In the genomic region with DNA sequence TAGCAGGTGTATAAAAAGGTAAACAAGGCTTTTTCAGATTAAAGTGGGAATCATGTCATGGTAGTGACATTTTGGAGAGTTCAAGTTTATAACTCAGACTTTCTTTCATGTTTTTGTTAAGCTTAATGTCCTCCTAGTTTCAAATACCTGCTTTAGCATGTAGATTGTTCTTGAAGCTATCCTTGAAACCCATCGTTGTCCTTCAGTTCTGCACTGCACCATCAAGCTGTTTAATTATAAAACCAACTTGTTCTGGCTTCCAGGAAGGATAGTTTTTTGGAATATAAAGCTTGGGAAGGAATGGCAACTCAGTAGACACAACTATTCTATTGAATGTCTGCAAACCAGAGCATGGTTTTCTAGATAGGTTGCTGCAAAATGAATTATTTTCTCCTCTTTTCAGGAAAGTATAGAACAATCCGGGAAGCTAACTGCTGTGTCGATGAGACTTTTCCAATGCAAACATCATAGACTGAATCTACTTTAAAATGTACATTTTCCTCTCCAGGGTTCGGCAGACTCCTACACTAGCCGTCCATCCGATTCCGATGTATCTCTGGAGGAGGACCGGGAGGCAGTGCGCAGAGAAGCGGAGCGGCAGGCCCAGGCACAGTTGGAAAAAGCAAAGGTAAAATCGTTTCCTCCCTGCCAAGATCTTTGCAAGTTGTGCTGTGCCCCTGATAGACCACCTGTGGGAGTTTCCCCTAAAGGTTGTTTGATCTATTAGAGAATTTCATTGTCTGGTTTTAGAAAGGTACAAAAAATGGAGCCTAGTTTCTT, we compare ENCODE assay signal across 17 cellular contexts.
DNase-seq lines count a peak whose midpoint lies in the region; ATAC-seq, FAIRE-seq and TF ChIP-seq lines count a peak whose summit lies in the region.
"Had no signal": no experiment of that assay in that cellular context is flagged by ENCODE, and none has a peak within 500 bp of the region (broad histone marks: within the 10 kb centered on the region; RNA-seq: fewer than 3 reads in every experiment).

No MANE protein-coding gene starts in this region.

- H3K27me3 ChIP-seq in left ventricle myocardium inferior (ENCODE audit: low read depth) (no peaks in the 10 kb centered on the region), transverse colon (no peaks in the 10 kb centered on the region)
- H3K27me3 ChIP-seq: cardiac muscle cell had no signal

- H3K4me1 ChIP-seq in left ventricle myocardium inferior (peaks cover 66% of the 10 kb centered on the region), kidney (ENCODE audit: control insufficient read depth in 1 of 2, insufficient read depth in 1 of 2, low read depth in 1 of 2, low read length in 2 of 2) (no peaks in the 10 kb centered on the region), transverse colon (peaks cover 0 to 9% (median 0%) of the 10 kb centered on the region in 4 donors)

- 58 to 59% methylated on average over 9 to 12 of the region's 12 CpGs for WGBS in transverse colon (ENCODE audit: low coverage in 1 of 2), 2 donors

- TF ChIP-seq CTCF in left ventricle myocardium inferior (IDR thresholded peaks at IDR 0.05; ENCODE audit: borderline replicate concordance) (no peak), kidney (IDR thresholded peaks at IDR 0.05; ENCODE audit: borderline replicate concordance, extremely low read depth, insufficient read depth) (no peak), transverse colon (IDR thresholded peaks at IDR 0.05) (no peak)

- no peak for FAIRE-seq in kidney (lab: Jason Lieb, UNC)

- H3K4me3 ChIP-seq in left ventricle myocardium inferior (no peak overlapping the region), kidney (ENCODE audit: low read length in 2 of 2) (peak overlapping the region; percentile 18 to 50), transverse colon (peak overlapping the region in 3 of 4 donors; percentile 37 to 62 (median 44))

- no peak overlapping the region for H3K9ac ChIP-seq in kidney (ENCODE audit: low read length in 2 of 2)

- H3K9me3 ChIP-seq in left ventricle myocardium inferior (replicated peaks) (no peaks in the 10 kb centered on the region), kidney (ENCODE audit: control insufficient read depth in 1 of 2, low read length in 2 of 2) (no peaks in the 10 kb centered on the region), transverse colon (no peaks in the 10 kb centered on the region)

- ATAC-seq in Right ventricle myocardium superior (ENCODE audit: poor library complexity) (no peak), GM21576 (IDR thresholded peaks at IDR 0.05; ENCODE audit: unreplicated experiment) (no peak), HG02759 (IDR thresholded peaks at IDR 0.05; ENCODE audit: unreplicated experiment) (no peak)
- ATAC-seq: T-cell had no signal

- TF ChIP-seq EP300 in transverse colon (IDR thresholded peaks at IDR 0.05; ENCODE audit: low read depth) = no peak

- in situ Hi-C loops in transverse colon (cut with MboI; ENCODE audit: low pct_ligation_motif_present in 1 of 4, low pct_unique_long_range_greater_than_20kb in 1 of 4, low sequenced_read_pairs in 3 of 4) = no loop called here

- DNase-seq in left ventricle myocardium inferior = no peak
- DNase-seq in Right ventricle myocardium superior = no peak
- DNase-seq in cerebellar cortex (ENCODE audit: low spot score) = peak; percentile 70
- no peak for DNase-seq in kidney
- DNase-seq in transverse colon = no peak
- no peak for DNase-seq in NCI-H146 treated with DMSO at 0.1 percent for 48 hours (lab: John Stamatoyannopoulos, UW; ENCODE audit: unreplicated experiment)
- DNase-seq: activated CD4-positive, alpha-beta T cell treated with anti-CD3 and anti-CD28 coated beads, Interleukin-2, amount 10 ng/mL, durations not matched to agents 24 days and 14 days; activated effector memory CD4-positive, alpha-beta T cell treated with anti-CD3 and anti-CD28 coated beads, Interleukin-2, amount 50 U/mL, for 16 hours; COR-L47; effector CD4-positive, alpha-beta T cell; NCI-H1417 treated with DMSO at 0.1 percent for 48 hours; right cardiac atrium; stimulated activated CD4-positive, alpha-beta T cell treated with anti-CD3 and anti-CD28 coated beads, Interleukin-15, amount 100 ng/mL, for 24 hours; T-cell had no signal

- no peak for TF ChIP-seq POLR2A in transverse colon (IDR thresholded peaks at IDR 0.05)

- H3K27ac ChIP-seq in left ventricle myocardium inferior (replicated peaks) = peak overlapping the region; percentile 76
- H3K27ac ChIP-seq in kidney (ENCODE audit: low read depth in 2 of 2, low read length in 2 of 2) = peak overlapping the region in 1 of 2 donors; percentile 9
- H3K27ac ChIP-seq in transverse colon = peak overlapping the region; percentile 69 to 89 (median 88)
- H3K27ac ChIP-seq: cardiac muscle cell had no signal

- intact Hi-C loops in left ventricle myocardium inferior (cut with micrococcal nuclease) = no loop called here
- intact Hi-C loops in Right ventricle myocardium superior (cut with DNase I) = no loop called here
- intact Hi-C loops in kidney (cut with DNase I) = no loop called here
- intact Hi-C loops in transverse colon (cut with DNase I; ENCODE audit: low total_unique reads) = no loop called here

- H3K36me3 ChIP-seq in left ventricle myocardium inferior (no peaks in the 10 kb centered on the region), kidney (ENCODE audit: control insufficient read depth in 1 of 2, insufficient read depth in 2 of 2, low read length in 2 of 2) (no peaks in the 10 kb centered on the region), transverse colon (no peaks in the 10 kb centered on the region)
- H3K36me3 ChIP-seq: cardiac muscle cell had no signal
